ENCODE assay signal across 29 cellular contexts in the genomic region with DNA sequence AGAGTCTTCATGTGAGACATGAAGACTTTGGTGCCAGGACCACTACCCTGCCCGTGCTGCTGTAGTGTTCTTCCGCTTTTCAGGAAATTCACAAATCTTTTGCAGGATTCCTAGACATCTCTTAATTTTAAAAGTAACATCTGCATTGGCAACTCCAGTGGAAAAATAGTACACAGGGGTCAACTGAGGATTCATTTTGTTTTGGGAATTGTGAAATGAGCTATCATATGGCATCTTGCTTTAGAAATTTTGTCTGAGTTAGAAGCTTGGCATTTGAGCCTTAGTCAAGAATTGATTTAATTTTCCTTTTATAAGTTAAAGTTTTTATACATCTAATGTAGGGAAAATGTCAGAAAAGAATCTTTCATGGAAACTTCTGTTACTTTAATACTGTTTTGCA. TPM values are rescaled to one million over a fixed set of nuclear protein-coding genes. Genes with fewer than 3 reads are reported as not detected.
DNase-seq lines count a peak whose midpoint lies in the region; ATAC-seq, FAIRE-seq and TF ChIP-seq lines count a peak whose summit lies in the region.
"Had no signal": no experiment of that assay in that cellular context is flagged by ENCODE, and none has a peak within 500 bp of the region (broad histone marks: within the 10 kb centered on the region; RNA-seq: fewer than 3 reads in every experiment).

No MANE protein-coding gene starts in this region.

- H4K20me1 ChIP-seq in GM12878 (ENCODE audit: control insufficient read depth, insufficient read depth), result no peaks in the 10 kb centered on the region

- SMC1A ChIA-PET in GM12878 (lab: Charles Lee; ENCODE audit: uncharacterized antibody, unreplicated experiment), result interaction anchor here (0.8 to 19.7 kb wide), 5 partner anchors 20 to 49 kb away, joined by 3 to 425 read pairs (median 3); no protein-coding TSS in a partner anchor

- FAIRE-seq in GM12878 (lab: Jason Lieb, UNC), result no peak
- FAIRE-seq: A549 had no signal

- H2AFZ ChIP-seq in GM12878 (ENCODE audit: control insufficient read depth, low read depth, low read length), result no peak overlapping the region

- intact Hi-C loops in GM12878 (cut with micrococcal nuclease; ENCODE audit: unreplicated experiment), result no loop called here
- intact Hi-C loops in mucosa of descending colon (cut with DNase I, micrococcal nuclease), result no loop called here

- peaks cover 95% of the 10 kb centered on the region for H3K79me2 ChIP-seq in GM12878 (ENCODE audit: control insufficient read depth, insufficient read depth, low read length)

- no peaks in the 10 kb centered on the region for H3K27me3 ChIP-seq in GM12878 (replicated peaks in 1 of 2; ENCODE audit: control insufficient read depth in 2 of 2, insufficient read depth in 2 of 2, low read length in 1 of 2)
- H3K27me3 ChIP-seq: BLaER1, thyroid gland, vagina had no signal

- 98% methylated on average over 2 of the region's 2 CpGs for WGBS in GM12878 (ENCODE audit: insufficient coverage, insufficient replicate concordance, low lambda C conversion rate, missing lambda C conversion rate)

- no peak overlapping the region; the same call in 1 of the 2 replicates for H3K27ac ChIP-seq in GM12878 (ENCODE audit: control insufficient read depth, insufficient read depth)
- H3K27ac ChIP-seq: A549, BLaER1, thyroid gland, vagina had no signal

- no peak for TF ChIP-seq POLR2A in GM12878 (IDR thresholded peaks at IDR 0.05; ENCODE audit: low read depth, low read length)

- H3K4me3 ChIP-seq in GM12878, result no peak overlapping the region
- no peak overlapping the region for H3K4me3 ChIP-seq in fibroblast of villous mesenchyme (ENCODE audit: low read depth, low read length)
- H3K4me3 ChIP-seq in mucosa of descending colon, result no peak overlapping the region
- H3K4me3 ChIP-seq: A549, BLaER1, thyroid gland, vagina had no signal

- no peak overlapping the region for H3K9ac ChIP-seq in GM12878 (ENCODE audit: control insufficient read depth, insufficient read depth, low read length)
- H3K9ac ChIP-seq: BLaER1 had no signal

- no TSS peak for BruUV-seq in GM12878 (replicated peaks; lab: Mats Ljungman, UMichigan)

- POLR2A ChIA-PET in GM12878 (lab: Charles Lee), result interaction anchor here (1.5 to 4.7 kb wide), 4 partner anchors 8 to 47 kb away, joined by 4 to 48 read pairs (median 6); no protein-coding TSS in a partner anchor

- TF ChIP-seq CTCF in GM12878 (IDR thresholded peaks at IDR 0.05 in 2 of 3, conservative IDR thresholded peaks at IDR 0.05 in 1 of 3; ENCODE audit: control insufficient read depth in 2 of 3, extremely low read depth in 1 of 3, insufficient read depth in 1 of 3, low read depth in 3 of 3, low read length in 3 of 3), result no peak
- TF ChIP-seq CTCF in fibroblast of villous mesenchyme (IDR thresholded peaks at IDR 0.05; ENCODE audit: insufficient read depth, low read depth, low read length), result no peak
- TF ChIP-seq CTCF in mucosa of descending colon (IDR thresholded peaks at IDR 0.05), result no peak

- in situ Hi-C loops in GM12878 (cut with MboI), result loop anchor here (25.0 kb wide), 1 partner anchor 1645 kb away; a partner anchor contains a TSS

- no peak overlapping the region for H3K4me2 ChIP-seq in GM12878 (ENCODE audit: control insufficient read depth, insufficient read depth)
- H3K4me2 ChIP-seq: A549, BLaER1 had no signal

- H3K36me3 ChIP-seq in GM12878 (ENCODE audit: control insufficient read depth in 2 of 2, insufficient read depth in 2 of 2, low read length in 1 of 2) (no peaks in the 10 kb centered on the region), mucosa of descending colon (ENCODE audit: low read depth) (no peaks in the 10 kb centered on the region)
- H3K36me3 ChIP-seq: thyroid gland, vagina had no signal

- no peak for ATAC-seq in GM12878
- ATAC-seq in mucosa of descending colon, result no peak
- ATAC-seq: A549; left lobe of liver; stimulated activated naive CD8-positive, alpha-beta T cell treated with anti-CD3 and anti-CD28 coated beads, Interleukin-15, amount 100 ng/mL, for 72 hours had no signal

- RAD21 ChIA-PET in GM12878 (lab: Charles Lee; ENCODE audit: unreplicated experiment), result interaction anchor here (0.6 to 17.5 kb wide), 3 partner anchors 18 to 220 kb away, joined by 3 to 367 read pairs (median 3); no protein-coding TSS in a partner anchor

- CTCF ChIA-PET in GM12878 (lab: Yijun Ruan, JAX), result interaction anchor here (1.1 to 10.6 kb wide), 4 partner anchors 21 to 44 kb away, joined by 3 to 212 read pairs (median 4); no protein-coding TSS in a partner anchor

- peaks cover 16% of the 10 kb centered on the region for H3K4me1 ChIP-seq in GM12878 (ENCODE audit: control insufficient read depth, insufficient read depth, low read length)
- peaks cover 11% of the 10 kb centered on the region for H3K4me1 ChIP-seq in mucosa of descending colon (ENCODE audit: low read depth)
- H3K4me1 ChIP-seq: A549, thyroid gland had no signal

- no peak for TF ChIP-seq RAD21 in GM12878 (IDR thresholded peaks at IDR 0.05; ENCODE audit: insufficient read depth, low read depth, low read length)

- no peak for TF ChIP-seq EP300 in GM12878 (IDR thresholded peaks at IDR 0.05; ENCODE audit: borderline replicate concordance in 1 of 2, control insufficient read depth in 1 of 2, low read depth in 2 of 2, low read length in 2 of 2)

- H3K9me3 ChIP-seq in GM12878 (replicated peaks; ENCODE audit: control insufficient read depth, insufficient read depth, low read length) (no peaks in the 10 kb centered on the region), mucosa of descending colon (no peaks in the 10 kb centered on the region)
- H3K9me3 ChIP-seq: A549, BLaER1, thyroid gland, vagina had no signal

- peak; percentile 30 for DNase-seq in AG08395 (ENCODE audit: low spot score)
- peak; percentile 50 for DNase-seq in GM03348 (ENCODE audit: low spot score)
- no peak for DNase-seq in GM12878 (ENCODE audit: low read depth, low spot score)
- DNase-seq in fibroblast of villous mesenchyme (ENCODE audit: low read depth), result peak; percentile 57
- no peak for DNase-seq in mucosa of descending colon
- no peak for DNase-seq in NCI-H1092 (lab: John Stamatoyannopoulos, UW)
- no peak for DNase-seq in SW480 (ENCODE audit: low spot score)
- no peak for DNase-seq in A172 (ENCODE audit: low spot score)
- DNase-seq: activated CD4-positive, alpha-beta memory T cell treated with anti-CD3 and anti-CD28 coated beads, Interleukin-2, amount 10 ng/mL, durations not matched to agents 7 days and 5 days; activated CD4-positive, CD25-positive, alpha-beta regulatory T cell treated with anti-CD3 and anti-CD28 coated beads, Interleukin-2, amount 50 U/mL, for 72 hours; activated CD8-positive, alpha-beta memory T cell treated with anti-CD3 and anti-CD28 coated beads, Interleukin-2, amount 50 U/mL, for 4 hours; activated naive CD4-positive, alpha-beta T cell; central memory CD4-positive, alpha-beta T cell; DMS53; endodermal cell; GDM1; hippocampal formation; mesendoderm; NCI-H1105; NCI-H1930; NCI-H524 treated with DMSO at 0.1 percent for 48 hours; NK-92 treated with Interleukin-12 subunit alpha and Interleukin-12 subunit beta, amount 100 ng/mL, for 24 hours; Right ventricle myocardium superior; stimulated activated naive CD8-positive, alpha-beta T cell treated with anti-CD3 and anti-CD28 coated beads, Interleukin-15, amount 100 ng/mL, for 72 hours; thyroid gland had no signal

TF ChIP-seq in GM12878, 131 proteins besides CTCF, POLR2A, EP300 and RAD21:
- TF ChIP-seq ZNF274 (IDR thresholded peaks at IDR 0.05; ENCODE audit: insufficient read depth, insufficient read length), result no peak
- TF ChIP-seq, protein P1, sequence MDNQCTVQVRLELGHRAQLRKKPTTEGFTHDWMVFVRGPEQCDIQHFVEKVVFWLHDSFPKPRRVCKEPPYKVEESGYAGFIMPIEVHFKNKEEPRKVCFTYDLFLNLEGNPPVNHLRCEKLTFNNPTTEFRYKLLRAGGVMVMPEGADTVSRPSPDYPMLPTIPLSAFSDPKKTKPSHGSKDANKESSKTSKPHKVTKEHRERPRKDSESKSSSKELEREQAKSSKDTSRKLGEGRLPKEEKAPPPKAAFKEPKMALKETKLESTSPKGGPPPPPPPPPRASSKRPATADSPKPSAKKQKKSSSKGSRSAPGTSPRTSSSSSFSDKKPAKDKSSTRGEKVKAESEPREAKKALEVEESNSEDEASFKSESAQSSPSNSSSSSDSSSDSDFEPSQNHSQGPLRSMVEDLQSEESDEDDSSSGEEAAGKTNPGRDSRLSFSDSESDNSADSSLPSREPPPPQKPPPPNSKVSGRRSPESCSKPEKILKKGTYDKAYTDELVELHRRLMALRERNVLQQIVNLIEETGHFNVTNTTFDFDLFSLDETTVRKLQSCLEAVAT (IDR thresholded peaks at IDR 0.05), result 0 out of 2 replicates have a peak, but pooled peaks have one; percentile 25

RNA-seq across cellular contexts. Expression of a gene that starts 7.2 kb away (rescaled TPM):
- total RNA-seq in GM12878 (2013; cell fraction: nucleolus; rRNA removed), result 168 and 185 TPM in 2 replicates
- total RNA-seq in GM12878 (2014; rRNA removed), result 13.1 and 14.2 TPM in 2 replicates
- 21.7 and 24.3 TPM in 2 replicates for total RNA-seq in GM12878 (2014; rRNA removed; fragmentation: Illumina TruSeq; extraction: Trizol)
- 45.1 and 56.5 TPM in 2 replicates for total RNA-seq in GM12878 (2021)
- polyA plus RNA-seq in GM12878 (2011; ENCODE audit: low read depth), result 22.8 TPM
- 26.1 and 26.3 TPM in 2 replicates for polyA plus RNA-seq in GM12878 (2011; rRNA removed)
- polyA plus RNA-seq in GM12878 (2011; cell fraction: cytosol; rRNA removed), result 15.5 and 17.1 TPM in 2 replicates
- polyA plus RNA-seq in GM12878 (2011; cell fraction: nucleus; rRNA removed), result 30.2 and 33.6 TPM in 2 replicates
- 29.8 and 30.5 TPM in 2 replicates for polyA plus RNA-seq in GM12878 (2012)
- 36.1 and 40.1 TPM in 2 replicates for polyA plus RNA-seq in GM12878 (2014; fragmentation: Illumina TruSeq; extraction: Trizol)
- polyA plus RNA-seq in GM12878 (2014; fragmentation: Nextera tagmentation; extraction: Ambion mirVana), result 1 to 10 TPM; 8.4 to 8.6 TPM
- 25.8 and 30.8 TPM in 2 replicates for polyA plus RNA-seq in GM12878 (2014; rRNA removed)
- polyA plus RNA-seq in GM12878 (2016; fragmentation: Nextera tagmentation; extraction: Ambion mirVana), result 10 to 100 TPM; 19.0 to 25.2 TPM
- polyA minus RNA-seq in GM12878 (2011; rRNA and poly(A)+ RNA removed), result 30.3 and 31.2 TPM in 2 replicates
- 18.5 and 19.5 TPM in 2 replicates for polyA minus RNA-seq in GM12878 (2011; cell fraction: cytosol; rRNA and poly(A)+ RNA removed)
- 22.7 and 56.5 TPM in 2 replicates for polyA minus RNA-seq in GM12878 (2011; cell fraction: nucleus; rRNA and poly(A)+ RNA removed)
- total RNA-seq in fibroblast of villous mesenchyme, result 13.9 and 19.9 TPM in 2 replicates
- 10 to 100 TPM; 34.7 to 56.1 (median 39.8) TPM for total RNA-seq in mucosa of descending colon
- 2.5 and 3.6 TPM in 2 replicates for total RNA-seq in A172 (2014; rRNA removed; shearing (Covaris generic))

Comparison
In these comparisons a context has a peak if more than half of its experiments do, and no peak if none do; other contexts are left out.
1. DNase-seq: peak in AG08395 (single experiment), GM03348 (single experiment) and fibroblast of villous mesenchyme (single experiment); none in GM12878 (single experiment), mucosa of descending colon (0 of 3), NCI-H1092 (single experiment), SW480 (single experiment) and A172 (single experiment).